9 cellular contexts compared by ENCODE assay signal in genomic region chr19:10601999-10602329, GRCh38.
A peak's percentile ranks its signal among the peaks of the same experiment; 100 is the strongest.
DNase-seq lines count a peak whose midpoint lies in the region; ATAC-seq and TF ChIP-seq lines count a peak whose summit lies in the region.
"Had no signal": no experiment of that assay in that cellular context is flagged by ENCODE, and none has a peak within 500 bp of the region (broad histone marks: within the 10 kb centered on the region; RNA-seq: fewer than 3 reads in every experiment).

No MANE protein-coding gene starts in this region.

- ATAC-seq in DND-41 (ENCODE audit: insufficient read depth, low read depth): no peak
- no peak for ATAC-seq in central memory CD8-positive, alpha-beta T cell (replicated peaks; ENCODE audit: extremely low read depth, poor library complexity, severe bottlenecking)
- no peak for ATAC-seq in GM21737 (IDR thresholded peaks at IDR 0.05; ENCODE audit: unreplicated experiment)
- no peak for ATAC-seq in HG02571 (IDR thresholded peaks at IDR 0.05; ENCODE audit: unreplicated experiment)
- ATAC-seq in HG03469 (IDR thresholded peaks at IDR 0.05; ENCODE audit: unreplicated experiment): no peak
- no peak for ATAC-seq in GM19397 (IDR thresholded peaks at IDR 0.05; ENCODE audit: unreplicated experiment)

- H3K4me3 ChIP-seq in DND-41 (ENCODE audit: low read depth in 1 of 2, low read length in 2 of 2): peak overlapping the region in 1 of 2 experiments; percentile 49; a peak in 1 of 4 replicates
- H3K4me3 ChIP-seq in KMS-11 (IDR thresholded peaks at IDR 0.05; ENCODE audit: insufficient read depth, low read depth, low read length): no peak overlapping the region
- no peak overlapping the region for H3K4me3 ChIP-seq in parathyroid adenoma (ENCODE audit: low read depth, low read length)

- H4K20me1 ChIP-seq in DND-41 (ENCODE audit: insufficient read depth, low read length): peaks cover 13% of the 10 kb centered on the region
- H4K20me1 ChIP-seq in KMS-11 (ENCODE audit: insufficient read depth): no peaks in the 10 kb centered on the region

- H3K9me3 ChIP-seq in DND-41 (ENCODE audit: insufficient read depth, low read length, severe bottlenecking) (no peaks in the 10 kb centered on the region), parathyroid adenoma (ENCODE audit: control insufficient read depth, low read length) (no peaks in the 10 kb centered on the region)

- H3K27ac Mint-ChIP-seq in central memory CD8-positive, alpha-beta T cell (ENCODE audit: low read depth): no peak overlapping the region

- no peak overlapping the region for H3K27ac ChIP-seq in DND-41 (ENCODE audit: low read length)
- H3K27ac ChIP-seq in KMS-11: no peak overlapping the region
- no peak overlapping the region for H3K27ac ChIP-seq in parathyroid adenoma

- peak overlapping the region; percentile 69 for H2AFZ ChIP-seq in DND-41 (ENCODE audit: low read depth, low read length)
- peak overlapping the region; percentile 41; the same call in 1 of the 2 replicates for H2AFZ ChIP-seq in KMS-11 (ENCODE audit: low read depth)
- H2AFZ ChIP-seq in parathyroid adenoma: peak overlapping the region; percentile 82

- no peaks in the 10 kb centered on the region for H3K27me3 Mint-ChIP-seq in central memory CD8-positive, alpha-beta T cell

- peak overlapping the region; percentile 56; the same call in 1 of the 2 replicates for H3K4me2 ChIP-seq in DND-41 (ENCODE audit: insufficient read depth, low read length)
- H3K4me2 ChIP-seq in KMS-11: peak overlapping the region; percentile 54; the same call in 1 of the 2 replicates
- no peak overlapping the region for H3K4me2 ChIP-seq in parathyroid adenoma (ENCODE audit: low read length)

- H3K36me3 Mint-ChIP-seq in central memory CD8-positive, alpha-beta T cell (ENCODE audit: insufficient read depth): peaks cover 29% of the 10 kb centered on the region

- H3K27me3 ChIP-seq in DND-41 (ENCODE audit: insufficient read depth, low read length, poor library complexity) (no peaks in the 10 kb centered on the region), KMS-11 (ENCODE audit: insufficient read depth, low read depth) (peaks cover 14% of the 10 kb centered on the region; the same call in 1 of the 2 replicates), parathyroid adenoma (ENCODE audit: control insufficient read depth, insufficient read depth, low read length) (no peaks in the 10 kb centered on the region)

- peaks cover 26% of the 10 kb centered on the region for H3K4me1 ChIP-seq in DND-41 (ENCODE audit: insufficient read depth, low read length)
- H3K4me1 ChIP-seq in KMS-11 (ENCODE audit: low read depth, poor library complexity, severe bottlenecking): no peaks in the 10 kb centered on the region
- peaks cover 2% of the 10 kb centered on the region for H3K4me1 ChIP-seq in parathyroid adenoma

- TF ChIP-seq CTCF in DND-41 (IDR thresholded peaks at IDR 0.05; ENCODE audit: borderline replicate concordance, extremely low read depth, low read length, poor library complexity, severe bottlenecking) (no peak), KMS-11 (conservative IDR thresholded peaks at IDR 0.05; ENCODE audit: low read depth, low read length) (no peak), parathyroid adenoma (IDR thresholded peaks at IDR 0.05) (no peak)

- no peaks in the 10 kb centered on the region for H3K9me3 Mint-ChIP-seq in central memory CD8-positive, alpha-beta T cell

- H3K4me3 Mint-ChIP-seq in central memory CD8-positive, alpha-beta T cell: peak overlapping the region; percentile 99

- no peak for DNase-seq in DND-41
- no peak for DNase-seq in central memory CD8-positive, alpha-beta T cell (ENCODE audit: low spot score in 2 of 2)
- DNase-seq: KBM-7 had no signal

- H3K79me2 ChIP-seq in DND-41 (ENCODE audit: insufficient read depth, low read length) (peaks cover 39% of the 10 kb centered on the region), KMS-11 (ENCODE audit: insufficient read depth, low read depth) (no peaks in the 10 kb centered on the region), parathyroid adenoma (no peaks in the 10 kb centered on the region)

- H3K4me1 Mint-ChIP-seq in central memory CD8-positive, alpha-beta T cell: peaks cover 22% of the 10 kb centered on the region

- H3K9ac ChIP-seq in DND-41 (ENCODE audit: low read depth, low read length): no peak overlapping the region
- H3K9ac ChIP-seq in KMS-11: no peak overlapping the region
- no peak overlapping the region for H3K9ac ChIP-seq in parathyroid adenoma

- H3K36me3 ChIP-seq in DND-41 (ENCODE audit: insufficient read depth, low read length): peaks cover 3% of the 10 kb centered on the region; the same call in 1 of the 2 replicates
- H3K36me3 ChIP-seq in KMS-11 (ENCODE audit: insufficient read depth): no peaks in the 10 kb centered on the region
- no peaks in the 10 kb centered on the region for H3K36me3 ChIP-seq in parathyroid adenoma (ENCODE audit: control insufficient read depth, insufficient read depth, low read length)
